Comparison of ENCODE assay signal across 27 cellular contexts in genomic region chr1:199057284-199057683, GRCh38.
"Had no signal": no experiment of that assay in that cellular context is flagged by ENCODE, and none has a peak within 500 bp of the region (broad histone marks: within the 10 kb centered on the region; RNA-seq: fewer than 3 reads in every experiment).

No MANE protein-coding gene starts in this region.

- H3K4me3 ChIP-seq: ascending aorta, body of pancreas, PC-9 had no signal

- ATAC-seq: activated CD8-positive, alpha-beta memory T cell treated with anti-CD3 and anti-CD28 coated beads, Interleukin-2, amount 10 ng/mL, durations not matched to agents 7 days and 5 days; activated naive CD8-positive, alpha-beta T cell treated with anti-CD3 and anti-CD28 coated beads, Interleukin-2, amount 50 U/mL, for 24 hours; body of pancreas; T-helper 17 cell had no signal

- H3K4me2 ChIP-seq: PC-9 had no signal

- DNase-seq: activated B cell treated with CpG ODN at 0.5 μM for 24 hours; activated CD4-positive, alpha-beta T cell treated with anti-CD3 and anti-CD28 coated beads for 1 hour; activated CD4-positive, alpha-beta T cell treated with anti-CD3 and anti-CD28 coated beads, Interleukin-2, amount 10 ng/mL, durations not matched to agents 24 days and 14 days; activated CD4-positive, alpha-beta T cell treated with anti-CD3 and anti-CD28 coated beads, Interleukin-2, amount 50 U/mL, for 48 hours; activated CD8-positive, alpha-beta memory T cell treated with anti-CD3 and anti-CD28 coated beads, Interleukin-2, amount 10 ng/mL, durations not matched to agents 7 days and 5 days; activated effector memory CD4-positive, alpha-beta T cell treated with Interleukin-2 at 50 U/mL for 16 hours; activated naive CD4-positive, alpha-beta T cell; activated naive CD8-positive, alpha-beta T cell treated with anti-CD3 and anti-CD28 coated beads, Interleukin-2, amount 50 U/mL, for 24 hours; activated T-cell treated with anti-CD3 and anti-CD28 coated beads, Interleukin-2, amount 50 U/mL, for 24 hours; amniotic stem cell; body of pancreas; Karpas-422; NCI-H1105 treated with DMSO at 0.1 percent for 48 hours; NCI-H1436 treated with DMSO at 0.1 percent for 48 hours; NCI-H187; NCI-H2081 treated with DMSO at 0.1 percent for 48 hours; NCI-H446; NCI-H524; NCI-H748 treated with DMSO at 0.1 percent for 48 hours; PC-9; SHP77 treated with DMSO at 0.1 percent for 48 hours; T-helper 17 cell; T1000 had no signal

- H3K4me3 Mint-ChIP-seq: activated B cell treated with CpG ODN at 0.5 μM for 24 hours; activated CD4-positive, alpha-beta T cell treated with anti-CD3 and anti-CD28 coated beads, Interleukin-2, amount 10 ng/mL, durations not matched to agents 24 days and 14 days; activated CD8-positive, alpha-beta memory T cell treated with anti-CD3 and anti-CD28 coated beads, Interleukin-2, amount 10 ng/mL, durations not matched to agents 7 days and 5 days; activated naive CD4-positive, alpha-beta T cell treated with anti-CD3 and anti-CD28 coated beads, Interleukin-2, amount 50 U/mL, for 24 hours; activated naive CD8-positive, alpha-beta T cell treated with anti-CD3 and anti-CD28 coated beads, Interleukin-2, amount 50 U/mL, for 24 hours; activated T-cell treated with anti-CD3 and anti-CD28 coated beads, Interleukin-2, amount 50 U/mL, for 24 hours; activated T-helper 1 cell treated with anti-CD3 and anti-CD28 coated beads, Interleukin-12 subunit alpha, Interleukin-12 subunit beta, Interleukin-2, Interleukin-4 antibody, amounts not matched to agents 30 ng/mL and 10 ng/mL and 1 ng/mL, durations not matched to agents 14 hours and 24 hours and 36 hours; central memory CD8-positive, alpha-beta T cell; T-helper 17 cell had no signal

- H3K36me3 Mint-ChIP-seq: activated naive CD4-positive, alpha-beta T cell treated with anti-CD3 and anti-CD28 coated beads, Interleukin-2, amount 50 U/mL, for 24 hours had no signal

- H3K27ac Mint-ChIP-seq: activated B cell treated with CpG ODN at 0.5 μM for 24 hours; activated CD4-positive, alpha-beta T cell treated with anti-CD3 and anti-CD28 coated beads, Interleukin-2, amount 10 ng/mL, durations not matched to agents 24 days and 14 days; activated CD8-positive, alpha-beta memory T cell treated with anti-CD3 and anti-CD28 coated beads, Interleukin-2, amount 10 ng/mL, durations not matched to agents 7 days and 5 days; activated naive CD4-positive, alpha-beta T cell treated with anti-CD3 and anti-CD28 coated beads, Interleukin-2, amount 50 U/mL, for 24 hours; activated naive CD8-positive, alpha-beta T cell treated with anti-CD3 and anti-CD28 coated beads, Interleukin-2, amount 50 U/mL, for 24 hours; activated T-cell treated with anti-CD3 and anti-CD28 coated beads, Interleukin-2, amount 50 U/mL, for 24 hours; activated T-helper 1 cell treated with anti-CD3 and anti-CD28 coated beads, Interleukin-12 subunit alpha, Interleukin-12 subunit beta, Interleukin-2, Interleukin-4 antibody, amounts not matched to agents 30 ng/mL and 10 ng/mL and 1 ng/mL, durations not matched to agents 14 hours and 24 hours and 36 hours; T-helper 17 cell had no signal

- H3K9me3 ChIP-seq: ascending aorta, body of pancreas had no signal

- H3K27ac ChIP-seq: ascending aorta, body of pancreas, PC-9 had no signal

- H3K4me1 ChIP-seq: ascending aorta, body of pancreas had no signal

- H2AFZ ChIP-seq: PC-9 had no signal

- H3K27me3 Mint-ChIP-seq: activated B cell treated with CpG ODN at 0.5 μM for 24 hours; activated CD4-positive, alpha-beta T cell treated with anti-CD3 and anti-CD28 coated beads, Interleukin-2, amount 10 ng/mL, durations not matched to agents 24 days and 14 days; activated CD8-positive, alpha-beta memory T cell treated with anti-CD3 and anti-CD28 coated beads, Interleukin-2, amount 10 ng/mL, durations not matched to agents 7 days and 5 days; activated naive CD4-positive, alpha-beta T cell treated with anti-CD3 and anti-CD28 coated beads, Interleukin-2, amount 50 U/mL, for 24 hours; activated naive CD8-positive, alpha-beta T cell treated with anti-CD3 and anti-CD28 coated beads, Interleukin-2, amount 50 U/mL, for 24 hours; activated T-cell treated with anti-CD3 and anti-CD28 coated beads, Interleukin-2, amount 50 U/mL, for 24 hours; central memory CD8-positive, alpha-beta T cell; T-helper 17 cell had no signal

- H3K9me3 Mint-ChIP-seq: activated B cell treated with CpG ODN at 0.5 μM for 24 hours; activated naive CD4-positive, alpha-beta T cell treated with anti-CD3 and anti-CD28 coated beads, Interleukin-2, amount 50 U/mL, for 24 hours; activated T-cell treated with anti-CD3 and anti-CD28 coated beads, Interleukin-2, amount 50 U/mL, for 24 hours; central memory CD8-positive, alpha-beta T cell had no signal

- H3K36me3 ChIP-seq: ascending aorta had no signal

- H3K4me1 Mint-ChIP-seq: activated B cell treated with CpG ODN at 0.5 μM for 24 hours; activated CD8-positive, alpha-beta memory T cell treated with anti-CD3 and anti-CD28 coated beads, Interleukin-2, amount 10 ng/mL, durations not matched to agents 7 days and 5 days; activated naive CD4-positive, alpha-beta T cell treated with anti-CD3 and anti-CD28 coated beads, Interleukin-2, amount 50 U/mL, for 24 hours; activated naive CD8-positive, alpha-beta T cell treated with anti-CD3 and anti-CD28 coated beads, Interleukin-2, amount 50 U/mL, for 24 hours; central memory CD8-positive, alpha-beta T cell; T-helper 17 cell had no signal

- H3K27me3 ChIP-seq: ascending aorta, body of pancreas had no signal
